Comparison of ENCODE assay signal across 9 cellular contexts in genomic region chr4:159071178-159071968, GRCh38. TPM values are rescaled to one million over a fixed set of nuclear protein-coding genes. Genes with fewer than 3 reads are reported as not detected.
DNase-seq lines count a peak whose midpoint lies in the region; ATAC-seq and TF ChIP-seq lines count a peak whose summit lies in the region.
"Had no signal": no experiment of that assay in that cellular context is flagged by ENCODE, and none has a peak within 500 bp of the region (broad histone marks: within the 10 kb centered on the region; RNA-seq: fewer than 3 reads in every experiment).

No MANE protein-coding gene starts in this region.

- ATAC-seq in naive thymus-derived CD8-positive, alpha-beta T cell: no peak
- no peak for ATAC-seq in HG02884 (IDR thresholded peaks at IDR 0.05; ENCODE audit: unreplicated experiment)
- ATAC-seq in GM18519 (IDR thresholded peaks at IDR 0.05; ENCODE audit: low FRiP score, unreplicated experiment): no peak
- ATAC-seq: effector memory CD8-positive, alpha-beta T cell had no signal

- H2AFZ ChIP-seq in smooth muscle cell (ENCODE audit: low read depth): no peak overlapping the region

- H3K36me3 ChIP-seq in HUES6 (ENCODE audit: control insufficient read depth, insufficient read depth, low read length): no peaks in the 10 kb centered on the region
- H3K36me3 ChIP-seq in smooth muscle cell (ENCODE audit: low read depth): no peaks in the 10 kb centered on the region

- H3K9me3 Mint-ChIP-seq in naive thymus-derived CD8-positive, alpha-beta T cell: no peaks in the 10 kb centered on the region
- H3K9me3 Mint-ChIP-seq: effector memory CD8-positive, alpha-beta T cell had no signal

- 70% methylated on average over 1 of the region's 1 CpG for WGBS in smooth muscle cell (ENCODE audit: low lambda C conversion rate)

- H3K27ac Mint-ChIP-seq in naive thymus-derived CD8-positive, alpha-beta T cell: no peak overlapping the region
- H3K27ac Mint-ChIP-seq: effector memory CD8-positive, alpha-beta T cell had no signal

- no peaks in the 10 kb centered on the region for H3K79me2 ChIP-seq in smooth muscle cell (ENCODE audit: low read depth)

- H3K4me3 ChIP-seq in HUES6 (ENCODE audit: low read depth, low read length) (no peak overlapping the region), smooth muscle cell (no peak overlapping the region)

- H3K9ac ChIP-seq in HUES6 (ENCODE audit: low read length): no peak overlapping the region
- H3K9ac ChIP-seq in smooth muscle cell (ENCODE audit: low read depth): no peak overlapping the region

- no peaks in the 10 kb centered on the region for H4K20me1 ChIP-seq in smooth muscle cell (ENCODE audit: low read depth)

- no peaks in the 10 kb centered on the region for H3F3A ChIP-seq in smooth muscle cell (ENCODE audit: low read depth)

- no peak for TF ChIP-seq CTCF in smooth muscle cell (IDR thresholded peaks at IDR 0.05; ENCODE audit: borderline replicate concordance, insufficient read depth, poor library complexity, severe bottlenecking)

- no peaks in the 10 kb centered on the region for H3K27me3 ChIP-seq in HUES6 (ENCODE audit: control insufficient read depth, insufficient read depth, low read length)
- H3K27me3 ChIP-seq in smooth muscle cell (ENCODE audit: low read depth): no peaks in the 10 kb centered on the region

- H3K9me3 ChIP-seq in HUES6 (ENCODE audit: control insufficient read depth, insufficient read depth, low read depth, low read length): 0 out of 2 replicates have a peak, but pooled peaks cover 5% of the 10 kb centered on the region
- no peaks in the 10 kb centered on the region for H3K9me3 ChIP-seq in smooth muscle cell (replicated peaks; ENCODE audit: low read depth)

- H3K27ac ChIP-seq in HUES6 (ENCODE audit: low read depth, low read length) (peak overlapping the region; percentile 40), smooth muscle cell (ENCODE audit: low read depth) (peak overlapping the region; percentile 4)

- H3K36me3 Mint-ChIP-seq in naive thymus-derived CD8-positive, alpha-beta T cell: no peaks in the 10 kb centered on the region

- H3K4me1 Mint-ChIP-seq in naive thymus-derived CD8-positive, alpha-beta T cell: no peaks in the 10 kb centered on the region

- no peak overlapping the region for H3K4me2 ChIP-seq in smooth muscle cell

- H3K27me3 Mint-ChIP-seq in naive thymus-derived CD8-positive, alpha-beta T cell: peaks cover 0 to 1% (median 0%) of the 10 kb centered on the region in 5 donors
- H3K27me3 Mint-ChIP-seq: effector memory CD8-positive, alpha-beta T cell had no signal

- POLR2A ChIA-PET in naive thymus-derived CD8-positive, alpha-beta T cell (lab: Charles Lee): no interaction called here

- no peak overlapping the region for H3K4me3 Mint-ChIP-seq in naive thymus-derived CD8-positive, alpha-beta T cell
- H3K4me3 Mint-ChIP-seq: effector memory CD8-positive, alpha-beta T cell had no signal

- peaks cover 21% of the 10 kb centered on the region for H3K4me1 ChIP-seq in HUES6 (ENCODE audit: control insufficient read depth, insufficient read depth, low read length)
- no peaks in the 10 kb centered on the region for H3K4me1 ChIP-seq in smooth muscle cell (ENCODE audit: low read depth)

- DNase-seq in brain pericyte (ENCODE audit: low read depth, low spot score) (peak; percentile 20), iPS DF 4.7 (ENCODE audit: extremely low read depth, low spot score) (peak; percentile 46), smooth muscle cell (lab: John Stamatoyannopoulos, UW; ENCODE audit: unreplicated experiment) (no peak), HuH-7 (ENCODE audit: low spot score) (no peak)
- no peak for DNase-seq in naive thymus-derived CD8-positive, alpha-beta T cell
- DNase-seq: effector memory CD8-positive, alpha-beta T cell had no signal

RNA-seq across cellular contexts. Expression of gene RAPGEF2, which starts 31.5 kb away (rescaled TPM):
- total RNA-seq in smooth muscle cell: 44.7 and 60.1 TPM in 2 replicates
- 6.8 and 7.4 TPM in 2 replicates for polyA plus RNA-seq in smooth muscle cell
- total RNA-seq in naive thymus-derived CD8-positive, alpha-beta T cell: 10 to 100 TPM; 19.8 to 24.7 TPM
- 1 to 10 TPM in 1 of 3 donors, under 1 TPM in 2; 0.54 to 1.6 (median 0.74) TPM for polyA plus RNA-seq in naive thymus-derived CD8-positive, alpha-beta T cell

Comparison
In these comparisons a context has a peak if more than half of its experiments do, and no peak if none do; other contexts are left out.
1. DNase-seq: peak in brain pericyte (single experiment) and iPS DF 4.7 (single experiment); none in smooth muscle cell (single experiment), naive thymus-derived CD8-positive, alpha-beta T cell (0 of 10) and HuH-7 (single experiment).